Comparison of ENCODE assay signal across 24 cellular contexts in the genomic region with DNA sequence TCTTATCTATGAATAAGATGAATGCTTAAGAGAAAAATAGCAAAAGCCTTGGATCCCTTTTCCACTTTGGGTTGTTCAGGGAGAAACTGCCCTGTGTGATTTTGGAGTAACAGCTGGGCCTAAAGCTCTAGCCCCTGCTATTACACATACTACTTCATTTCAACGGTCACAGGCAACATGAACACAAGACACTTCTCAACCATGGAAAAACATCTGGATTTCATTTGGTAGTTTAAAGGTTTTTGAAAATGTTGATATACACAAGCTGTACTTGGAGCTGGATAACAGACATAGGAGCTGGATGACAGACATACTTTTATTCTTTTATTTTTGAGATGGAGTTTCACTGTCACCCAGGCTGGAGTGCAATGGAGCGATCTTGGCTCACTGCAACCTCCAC.
"Had no signal": no experiment of that assay in that cellular context is flagged by ENCODE, and none has a peak within 500 bp of the region (broad histone marks: within the 10 kb centered on the region; RNA-seq: fewer than 3 reads in every experiment).

No MANE protein-coding gene starts in this region.

- H3K4me2 ChIP-seq: smooth muscle cell had no signal

- ATAC-seq: activated CD4-positive, alpha-beta T cell treated with anti-CD3 and anti-CD28 coated beads for 36 hours; activated CD8-positive, alpha-beta memory T cell treated with anti-CD3 and anti-CD28 coated beads, Interleukin-2, amount 10 ng/mL, durations not matched to agents 7 days and 5 days; activated naive CD8-positive, alpha-beta T cell treated with anti-CD3 and anti-CD28 coated beads, Interleukin-2, amount 50 U/mL, for 24 hours; left lung; sciatic nerve; stimulated activated effector memory CD8-positive, alpha-beta T cell treated with anti-CD3 and anti-CD28 coated beads, Interleukin-12 subunit alpha, Interleukin-12 subunit beta, amount 100 ng/mL, for 72 hours; WTC11 had no signal

- H3K4me3 Mint-ChIP-seq: activated CD4-positive, alpha-beta memory T cell treated with anti-CD3 and anti-CD28 coated beads for 36 hours; activated CD4-positive, alpha-beta T cell treated with anti-CD3 and anti-CD28 coated beads for 36 hours; activated CD8-positive, alpha-beta memory T cell treated with anti-CD3 and anti-CD28 coated beads, Interleukin-2, amount 10 ng/mL, durations not matched to agents 7 days and 5 days; activated naive CD8-positive, alpha-beta T cell treated with anti-CD3 and anti-CD28 coated beads, Interleukin-2, amount 50 U/mL, for 24 hours; stimulated activated effector memory CD8-positive, alpha-beta T cell treated with anti-CD3 and anti-CD28 coated beads, Interleukin-12 subunit alpha, Interleukin-12 subunit beta, amount 100 ng/mL, for 72 hours; T-helper 2 cell treated with Interferon-gamma antibody and Interleukin-4, amounts not matched to agents 5 μg/mL and 100 μg/mL, for 36 hours; WTC11 had no signal

- H3K27me3 ChIP-seq: colonic mucosa, left lung, neutrophil, stomach, upper lobe of left lung had no signal

- DNase-seq: activated CD4-positive, alpha-beta memory T cell treated with anti-CD3 and anti-CD28 coated beads for 36 hours; activated CD4-positive, alpha-beta T cell treated with anti-CD3 and anti-CD28 coated beads for 36 hours; activated CD8-positive, alpha-beta memory T cell treated with anti-CD3 and anti-CD28 coated beads, Interleukin-2, amount 10 ng/mL, durations not matched to agents 7 days and 5 days; activated naive CD4-positive, alpha-beta T cell treated with Interleukin-2 at 50 U/mL for 16 hours; activated naive CD8-positive, alpha-beta T cell treated with anti-CD3 and anti-CD28 coated beads, Interleukin-2, amount 50 U/mL, for 24 hours; activated T-cell treated with anti-CD3 and anti-CD28 coated beads, Interleukin-2, amount 50 U/mL, for 1 hour; aorta; colonic mucosa; erythroblast; foreskin melanocyte; glutamatergic neuron; stimulated activated CD4-positive, alpha-beta T cell treated with anti-CD3 and anti-CD28 coated beads, Interleukin-4, amount 100 ng/mL, for 24 hours; stomach; upper lobe of left lung had no signal

- H3K9me3 ChIP-seq: colonic mucosa, left lung, neutrophil, stomach, thoracic aorta, upper lobe of left lung had no signal

- H3K27me3 Mint-ChIP-seq: activated CD4-positive, alpha-beta memory T cell treated with anti-CD3 and anti-CD28 coated beads for 36 hours; activated CD4-positive, alpha-beta T cell treated with anti-CD3 and anti-CD28 coated beads for 36 hours; activated CD8-positive, alpha-beta memory T cell treated with anti-CD3 and anti-CD28 coated beads, Interleukin-2, amount 10 ng/mL, durations not matched to agents 7 days and 5 days; activated naive CD8-positive, alpha-beta T cell treated with anti-CD3 and anti-CD28 coated beads, Interleukin-2, amount 50 U/mL, for 24 hours; central memory CD8-positive, alpha-beta T cell had no signal

- H3K9me3 Mint-ChIP-seq: activated CD4-positive, alpha-beta memory T cell treated with anti-CD3 and anti-CD28 coated beads for 36 hours; activated naive CD8-positive, alpha-beta T cell treated with anti-CD3 and anti-CD28 coated beads, Interleukin-2, amount 50 U/mL, for 24 hours; activated T-helper 2 cell treated with anti-CD3 and anti-CD28 coated beads, Interferon-gamma antibody, Interleukin-2, Interleukin-4, amounts not matched to agents 10 μg/mL and 5 μg/mL and 100 μg/mL, durations not matched to agents 14 hours and 24 hours and 36 hours; central memory CD8-positive, alpha-beta T cell; stimulated activated effector memory CD8-positive, alpha-beta T cell treated with anti-CD3 and anti-CD28 coated beads, Interleukin-12 subunit alpha, Interleukin-12 subunit beta, amount 100 ng/mL, for 72 hours; T-helper 2 cell treated with Interferon-gamma antibody and Interleukin-4, amounts not matched to agents 5 μg/mL and 100 μg/mL, for 36 hours; WTC11 had no signal

- H3K27ac Mint-ChIP-seq: activated CD4-positive, alpha-beta memory T cell treated with anti-CD3 and anti-CD28 coated beads for 36 hours; activated CD4-positive, alpha-beta T cell treated with anti-CD3 and anti-CD28 coated beads for 36 hours; activated naive CD8-positive, alpha-beta T cell treated with anti-CD3 and anti-CD28 coated beads, Interleukin-2, amount 50 U/mL, for 24 hours; activated T-helper 2 cell treated with anti-CD3 and anti-CD28 coated beads, Interferon-gamma antibody, Interleukin-2, Interleukin-4, amounts not matched to agents 10 μg/mL and 5 μg/mL and 100 μg/mL, durations not matched to agents 14 hours and 24 hours and 36 hours; stimulated activated effector memory CD8-positive, alpha-beta T cell treated with anti-CD3 and anti-CD28 coated beads, Interleukin-12 subunit alpha, Interleukin-12 subunit beta, amount 100 ng/mL, for 72 hours; WTC11 had no signal

- H3K27ac ChIP-seq: colonic mucosa, left lung, neutrophil, stomach, thoracic aorta, upper lobe of left lung had no signal

- H3K4me3 ChIP-seq: colonic mucosa, left lung, smooth muscle cell, stomach, thoracic aorta, upper lobe of left lung had no signal
